9 cellular contexts compared by ENCODE assay signal in genomic region chr19:43607238-43608205, GRCh38. TPM values are rescaled to one million over a fixed set of nuclear protein-coding genes. Genes with fewer than 3 reads are reported as not detected.
DNase-seq lines count a peak whose midpoint lies in the region; ATAC-seq and TF ChIP-seq lines count a peak whose summit lies in the region.
"Had no signal": no experiment of that assay in that cellular context is flagged by ENCODE, and none has a peak within 500 bp of the region (broad histone marks: within the 10 kb centered on the region; RNA-seq: fewer than 3 reads in every experiment).

No MANE protein-coding gene starts in this region.

- peaks cover 30% of the 10 kb centered on the region for H3K36me3 Mint-ChIP-seq in stimulated activated effector memory CD8-positive, alpha-beta T cell treated with anti-CD3 and anti-CD28 coated beads, Interleukin-12 subunit alpha, Interleukin-12 subunit beta, amount 100 ng/mL, for 72 hours

- H3K27me3 ChIP-seq in mammary epithelial cell (ENCODE audit: insufficient read depth, low read length) = no peaks in the 10 kb centered on the region

- no peak overlapping the region for H3K9ac ChIP-seq in mammary epithelial cell (ENCODE audit: insufficient read depth, low read length)

- peaks cover 19% of the 10 kb centered on the region for H3K4me1 ChIP-seq in mammary epithelial cell (ENCODE audit: insufficient read depth, low read length)

- DNase-seq in RWPE1 (ENCODE audit: low spot score) (no peak), mammary epithelial cell (no peak), germinal center (ENCODE audit: low spot score) (no peak)
- DNase-seq in stimulated activated effector memory CD8-positive, alpha-beta T cell treated with anti-CD3 and anti-CD28 coated beads, Interleukin-12 subunit alpha, Interleukin-12 subunit beta, amount 100 ng/mL, for 72 hours (ENCODE audit: low spot score in 2 of 2) = no peak
- DNase-seq: activated CD4-positive, alpha-beta T cell treated with anti-CD3 and anti-CD28 coated beads, Interleukin-2, amount 50 U/mL, for 1 hour; activated gamma-delta T cell; midbrain had no signal

- H3K4me1 Mint-ChIP-seq in stimulated activated effector memory CD8-positive, alpha-beta T cell treated with anti-CD3 and anti-CD28 coated beads, Interleukin-12 subunit alpha, Interleukin-12 subunit beta, amount 100 ng/mL, for 72 hours = peaks cover 25% of the 10 kb centered on the region

- intact Hi-C loops in mammary epithelial cell (cut with micrococcal nuclease) = no loop called here

- no peak overlapping the region for H3K4me3 Mint-ChIP-seq in stimulated activated effector memory CD8-positive, alpha-beta T cell treated with anti-CD3 and anti-CD28 coated beads, Interleukin-12 subunit alpha, Interleukin-12 subunit beta, amount 100 ng/mL, for 72 hours

- no peaks in the 10 kb centered on the region for H4K20me1 ChIP-seq in mammary epithelial cell (ENCODE audit: insufficient read depth, low read length)

- POLR2A ChIA-PET in RWPE1 (lab: Yijun Ruan, JAX; ENCODE audit: low non-redundant PET) = interaction anchor here (0.7 kb wide), 1 partner anchor 81 kb away, joined by 3 read pairs; no protein-coding TSS in a partner anchor

- in situ Hi-C loops in mammary epithelial cell (cut with MboI; ENCODE audit: low sequenced_read_pairs in 2 of 2) = no loop called here

- no peak for ATAC-seq in stimulated activated effector memory CD8-positive, alpha-beta T cell treated with anti-CD3 and anti-CD28 coated beads, Interleukin-12 subunit alpha, Interleukin-12 subunit beta, amount 100 ng/mL, for 72 hours
- ATAC-seq in GM18520 (IDR thresholded peaks at IDR 0.05; ENCODE audit: unreplicated experiment) = no peak

- H3K9me3 ChIP-seq in mammary epithelial cell (replicated peaks; ENCODE audit: insufficient read depth, low read length) = no peaks in the 10 kb centered on the region
- H3K9me3 ChIP-seq: thoracic aorta had no signal

- H3K9me3 Mint-ChIP-seq in stimulated activated effector memory CD8-positive, alpha-beta T cell treated with anti-CD3 and anti-CD28 coated beads, Interleukin-12 subunit alpha, Interleukin-12 subunit beta, amount 100 ng/mL, for 72 hours = no peaks in the 10 kb centered on the region

- 67% methylated on average over 3 of the region's 28 CpGs for WGBS in mammary epithelial cell (ENCODE audit: low coverage, missing lambda C conversion rate)

- peak overlapping the region; percentile 68 for H3K4me2 ChIP-seq in mammary epithelial cell (ENCODE audit: insufficient read depth, low read depth, low read length)

- peak overlapping the region; percentile 66 for H2AFZ ChIP-seq in mammary epithelial cell (ENCODE audit: low read depth, low read length)

- TSS peak; percentile 40 for BruUV-seq in mammary epithelial cell (replicated peaks; lab: Mats Ljungman, UMichigan)

- H3K27ac ChIP-seq in RWPE1 (peak overlapping the region; percentile 88), mammary epithelial cell (ENCODE audit: insufficient read depth, low read depth, low read length) (peak overlapping the region; percentile 74)
- H3K27ac ChIP-seq: thoracic aorta had no signal

- no peaks in the 10 kb centered on the region for H3K79me2 ChIP-seq in mammary epithelial cell (ENCODE audit: insufficient read depth, low read length)

- no peaks in the 10 kb centered on the region for H3K36me3 ChIP-seq in mammary epithelial cell (ENCODE audit: insufficient read depth, low read length)

- TF ChIP-seq CTCF in RWPE1 (conservative IDR thresholded peaks at IDR 0.05; ENCODE audit: low read depth) = no peak
- TF ChIP-seq CTCF in mammary epithelial cell (conservative IDR thresholded peaks at IDR 0.05 in 1 of 2, IDR thresholded peaks at IDR 0.05 in 1 of 2; ENCODE audit: extremely low read depth in 1 of 2, insufficient read depth in 1 of 2, low read depth in 1 of 2, low read length in 2 of 2) = no peak

- H3K27ac Mint-ChIP-seq in stimulated activated effector memory CD8-positive, alpha-beta T cell treated with anti-CD3 and anti-CD28 coated beads, Interleukin-12 subunit alpha, Interleukin-12 subunit beta, amount 100 ng/mL, for 72 hours = peak overlapping the region; percentile 88

- dilution Hi-C loops in mammary epithelial cell (cut with HindIII; ENCODE audit: low sequenced_read_pairs) = no loop called here

- no peak overlapping the region for H3K4me3 ChIP-seq in mammary epithelial cell (replicated peaks in 1 of 3; ENCODE audit: insufficient read depth in 1 of 3, low read depth in 2 of 3, low read length in 3 of 3)
- H3K4me3 ChIP-seq: thoracic aorta had no signal

- CTCF ChIA-PET in RWPE1 (lab: Yijun Ruan, JAX) = no interaction called here
- CTCF ChIA-PET in mammary epithelial cell (lab: Charles Lee; ENCODE audit: low non-redundant PET) = no interaction called here

RNA-seq across cellular contexts. Expression of gene SRRM5, which starts 4.4 kb away (rescaled TPM):
- total RNA-seq in mammary epithelial cell = under 1 TPM in 1 of 2 donors, not detected in 1; 0.24 TPM
- 0.03 TPM for polyA plus RNA-seq in mammary epithelial cell
- polyA minus RNA-seq in mammary epithelial cell = not detected

RNA-seq across cellular contexts. Expression of gene ZNF576, which starts 11.1 kb away (rescaled TPM):
- 10 to 100 TPM; 10.3 to 15.5 TPM for total RNA-seq in mammary epithelial cell
- 15.9 TPM for polyA plus RNA-seq in mammary epithelial cell
- polyA minus RNA-seq in mammary epithelial cell = 4.8 TPM

RNA-seq across cellular contexts. Expression of gene IRGQ, which starts 11.6 kb away (rescaled TPM):
- total RNA-seq in mammary epithelial cell = 10 to 100 TPM; 23.5 to 31.2 TPM
- polyA plus RNA-seq in mammary epithelial cell = 10.2 TPM
- 35.9 TPM for polyA minus RNA-seq in mammary epithelial cell

RNA-seq across cellular contexts. Expression of gene ZNF428, which starts 11.9 kb away (rescaled TPM):
- 10 to 100 TPM; 17.0 to 19.0 TPM for total RNA-seq in mammary epithelial cell
- 12.9 TPM for polyA plus RNA-seq in mammary epithelial cell
- polyA minus RNA-seq in mammary epithelial cell = 1.9 TPM

RNA-seq across cellular contexts. Expression of gene PINLYP, which starts 31.9 kb away (rescaled TPM):
- under 1 TPM; 0.21 to 0.83 TPM for total RNA-seq in mammary epithelial cell
- polyA plus RNA-seq in mammary epithelial cell = 3.5 TPM
- polyA minus RNA-seq in mammary epithelial cell = not detected
